ENCODE assay signal across 9 cellular contexts in the genomic region with DNA sequence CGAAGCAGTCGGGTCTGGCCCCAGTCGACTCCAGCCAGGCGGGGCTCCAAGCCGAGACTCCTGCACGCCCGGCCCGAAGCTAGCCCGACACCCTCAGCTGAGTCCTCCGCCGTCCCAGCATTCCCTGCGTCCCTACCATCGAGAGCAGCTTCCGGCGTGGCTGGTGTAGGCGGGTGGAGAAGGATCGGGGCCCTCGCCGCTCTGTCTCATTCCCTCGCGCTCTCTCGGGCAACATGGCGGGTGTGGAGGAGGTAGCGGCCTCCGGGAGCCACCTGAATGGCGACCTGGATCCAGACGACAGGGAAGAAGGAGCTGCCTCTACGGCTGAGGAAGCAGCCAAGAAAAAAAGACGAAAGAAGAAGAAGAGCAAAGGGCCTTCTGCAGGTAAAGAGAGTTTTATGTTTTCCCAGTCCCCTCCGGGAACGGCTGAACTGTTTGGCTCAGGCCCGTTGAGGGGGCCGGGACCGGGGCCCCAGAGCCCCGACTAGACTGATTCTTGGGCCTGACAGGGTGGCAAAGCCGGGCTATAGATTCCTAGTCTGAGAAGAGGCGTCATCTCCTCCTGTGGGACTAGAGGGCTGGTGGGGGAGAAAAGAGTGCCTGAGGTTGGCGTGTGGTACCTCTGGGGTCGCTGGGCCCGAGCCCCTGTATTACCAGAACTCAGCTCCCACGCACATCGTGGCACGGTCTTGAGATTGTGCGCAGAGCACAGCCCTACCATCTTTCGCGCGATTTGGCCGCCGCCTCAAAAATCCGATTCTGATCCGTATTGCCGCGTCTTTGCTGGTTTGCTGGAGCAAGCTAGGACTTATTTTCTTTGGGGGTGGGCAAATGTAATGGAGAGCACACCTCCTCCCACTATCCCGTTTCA. TPM values are rescaled to one million over a fixed set of nuclear protein-coding genes. Genes with fewer than 3 reads are reported as not detected.
DNase-seq lines count a peak whose midpoint lies in the region; ATAC-seq, FAIRE-seq and TF ChIP-seq lines count a peak whose summit lies in the region.
"Had no signal": no experiment of that assay in that cellular context is flagged by ENCODE, and none has a peak within 500 bp of the region (broad histone marks: within the 10 kb centered on the region; RNA-seq: fewer than 3 reads in every experiment).

A gene (plus strand): TSS at position 206 of the 871 bp plus-strand sequence. CDS start 28 bp downstream, at position 234.

- intact Hi-C loops in kidney (cut with DNase I): no loop called here

- H3K27ac ChIP-seq in kidney (ENCODE audit: low read depth in 2 of 2, low read length in 2 of 2): peak within 1 kb of the TSS; percentile 92 to 94

- peak; percentile 97 for TF ChIP-seq POLR2A in GM19099 (IDR thresholded peaks at IDR 0.05; ENCODE audit: extremely low read depth, insufficient read length, low read depth)

- no peaks in the 10 kb centered on the region for H3K9me3 ChIP-seq in kidney (ENCODE audit: control insufficient read depth in 1 of 2, low read length in 2 of 2)

- DNase-seq in AG20443 (ENCODE audit: low spot score) (peak; percentile 98), NCI-H510A (lab: John Stamatoyannopoulos, UW) (peak; percentile 95), cerebellum (ENCODE audit: low spot score) (peak; percentile 93), kidney (peak; percentile 99)
- DNase-seq in activated CD4-positive, alpha-beta T cell treated with anti-CD3 and anti-CD28 coated beads for 1 hour: peak; percentile 84
- peak; percentile 97 for DNase-seq in stimulated activated CD4-positive, alpha-beta T cell treated with anti-CD3 and anti-CD28 coated beads, Interleukin-15, amount 100 ng/mL, for 24 hours

- peaks cover 9 to 18% of the 10 kb centered on the region in 2 donors for H3K36me3 ChIP-seq in kidney (ENCODE audit: control insufficient read depth in 1 of 2, insufficient read depth in 2 of 2, low read length in 2 of 2)

- ATAC-seq in HG03432 (IDR thresholded peaks at IDR 0.05; ENCODE audit: unreplicated experiment): peak; percentile 98

- FAIRE-seq in kidney (lab: Jason Lieb, UNC): peak; percentile 49
- FAIRE-seq: islet of Langerhans had no signal

- peak within 1 kb of the TSS; percentile 97 to 98 for H3K4me3 ChIP-seq in kidney (ENCODE audit: low read length in 2 of 2)

- peak within 1 kb of the TSS; percentile 98 to 99 for H3K9ac ChIP-seq in kidney (ENCODE audit: low read length in 2 of 2)

- TF ChIP-seq CTCF in kidney (IDR thresholded peaks at IDR 0.05; ENCODE audit: borderline replicate concordance, extremely low read depth, insufficient read depth): no peak

- peaks cover 5 to 7% of the 10 kb centered on the region in 2 donors for H3K4me1 ChIP-seq in kidney (ENCODE audit: control insufficient read depth in 1 of 2, insufficient read depth in 1 of 2, low read depth in 1 of 2, low read length in 2 of 2)

RNA-seq across cellular contexts. Expression of the gene that starts here (rescaled TPM):
- 42.0 TPM for total RNA-seq in cerebellum
- total RNA-seq in kidney: 65.7 TPM
- 59.1 TPM for polyA plus RNA-seq in kidney (ENCODE audit: insufficient read depth, low read depth, low replicate concordance)

Comparison
In these comparisons a context has a peak if more than half of its experiments do, and no peak if none do; other contexts are left out.
1. Peak in every context shown above with its lines: DNase-seq, ATAC-seq, H3K4me3 ChIP-seq and H3K27ac ChIP-seq.